ENCODE assay signal across 34 cellular contexts in genomic region chr11:46877580-46877979, GRCh38.
"Had no signal": no experiment of that assay in that cellular context is flagged by ENCODE, and none has a peak within 500 bp of the region (broad histone marks: within the 10 kb centered on the region; RNA-seq: fewer than 3 reads in every experiment).

No MANE protein-coding gene starts in this region.

- DNase-seq: Karpas-422, Kasumi-1, MG63, MM.1S, MV-4-11, NCI-H1048, NCI-H1092, NCI-H1092 treated with DMSO at 0.1 percent for 48 hours, NCI-H1105, NCI-H1105 treated with DMSO at 0.1 percent for 48 hours, NCI-H1417, NCI-H1417 treated with DMSO at 0.1 percent for 48 hours, NCI-H1436, NCI-H1436 treated with DMSO at 0.1 percent for 48 hours, NCI-H146, NCI-H1694, NCI-H1694 treated with DMSO at 0.1 percent for 48 hours, NCI-H187, NCI-H187 treated with DMSO at 0.1 percent for 48 hours, NCI-H1930, NCI-H2029, NCI-H2029 treated with DMSO at 0.1 percent for 48 hours, NCI-H2081, NCI-H2081 treated with DMSO at 0.1 percent for 48 hours, NCI-H2107, NCI-H2171, NCI-H2171 treated with DMSO at 0.1 percent for 48 hours, NCI-H2227 treated with DMSO at 0.1 percent for 48 hours, NCI-H226, NCI-H345, NCI-H446, NCI-H446 treated with DMSO at 0.1 percent for 48 hours, NCI-H510A, NCI-H510A treated with DMSO at 0.1 percent for 48 hours had no signal

- H3K9me3 ChIP-seq: MG63 had no signal

- H3K4me3 ChIP-seq: MG63 had no signal

- H3K36me3 ChIP-seq: MG63 had no signal

- H3K27me3 ChIP-seq: MG63 had no signal
